16 cellular contexts compared by ENCODE assay signal in genomic region chr11:69115586-69116560, GRCh38. TPM values are rescaled to one million over a fixed set of nuclear protein-coding genes. Genes with fewer than 3 reads are reported as not detected.
DNase-seq lines count a peak whose midpoint lies in the region; ATAC-seq, FAIRE-seq and TF ChIP-seq lines count a peak whose summit lies in the region.
"Had no signal": no experiment of that assay in that cellular context is flagged by ENCODE, and none has a peak within 500 bp of the region (broad histone marks: within the 10 kb centered on the region; RNA-seq: fewer than 3 reads in every experiment).

No MANE protein-coding gene starts in this region.

- H2AFZ ChIP-seq in astrocyte (ENCODE audit: low read depth, low read length) = no peak overlapping the region

- TF ChIP-seq POLR2A in prostate gland (IDR thresholded peaks at IDR 0.05) = no peak
- TF ChIP-seq POLR2A in Peyer's patch (IDR thresholded peaks at IDR 0.05) = no peak

- H3K27ac Mint-ChIP-seq in astrocyte (ENCODE audit: unreplicated experiment) = no peak overlapping the region

- H3K36me3 ChIP-seq in astrocyte (ENCODE audit: insufficient read depth, low read length) (no peaks in the 10 kb centered on the region), prostate gland (no peaks in the 10 kb centered on the region), Peyer's patch (no peaks in the 10 kb centered on the region)

- peaks cover 12% of the 10 kb centered on the region for H3K9me3 Mint-ChIP-seq in astrocyte (ENCODE audit: unreplicated experiment)

- H4K20me1 ChIP-seq in astrocyte (ENCODE audit: insufficient read depth, low read length) = no peaks in the 10 kb centered on the region

- H3K4me3 ChIP-seq in astrocyte (ENCODE audit: insufficient read depth, low read depth, low read length) (no peak overlapping the region), prostate gland (no peak overlapping the region), Peyer's patch (no peak overlapping the region)
- H3K4me3 ChIP-seq: GM12878 had no signal

- in situ Hi-C loops in Caki2 (cut with HindIII; ENCODE audit: low pct_unique_long_range_greater_than_20kb, low sequenced_read_pairs) (loop anchor here (25.0 kb wide), 1 partner anchor 546 kb away; no protein-coding TSS in a partner anchor), G401 (cut with HindIII; ENCODE audit: low sequenced_read_pairs) (loop anchor here (25.0 kb wide), 1 partner anchor 546 kb away; no protein-coding TSS in a partner anchor)

- H3K4me3 Mint-ChIP-seq in astrocyte (ENCODE audit: unreplicated experiment) = no peak overlapping the region

- H3K27me3 ChIP-seq in astrocyte (ENCODE audit: insufficient read depth, low read length) = no peaks in the 10 kb centered on the region
- H3K27me3 ChIP-seq in prostate gland (replicated peaks; ENCODE audit: insufficient read depth) = no peaks in the 10 kb centered on the region
- no peaks in the 10 kb centered on the region for H3K27me3 ChIP-seq in Peyer's patch

- H3K27ac ChIP-seq in astrocyte (ENCODE audit: low read depth, low read length) (no peak overlapping the region), prostate gland (peak overlapping the region in 1 of 2 donors; percentile 38), Peyer's patch (no peak overlapping the region)

- H3K36me3 Mint-ChIP-seq in astrocyte (ENCODE audit: low read depth, unreplicated experiment) = no peaks in the 10 kb centered on the region

- intact Hi-C loops in prostate gland (cut with DNase I) = no loop called here

- FAIRE-seq in astrocyte (lab: Jason Lieb, UNC) = no peak
- FAIRE-seq: endometrium, GM12878 had no signal

- H3K9ac ChIP-seq in astrocyte (ENCODE audit: low read length) = no peak overlapping the region

- no peaks in the 10 kb centered on the region for H3K79me2 ChIP-seq in astrocyte (ENCODE audit: insufficient read depth, low read length)

- peaks cover 59% of the 10 kb centered on the region for H3K27me3 Mint-ChIP-seq in astrocyte (ENCODE audit: low read depth, unreplicated experiment)

- TF ChIP-seq CTCF in astrocyte (IDR thresholded peaks at IDR 0.05; ENCODE audit: insufficient read depth, low read depth, low read length) (no peak), prostate gland (IDR thresholded peaks at IDR 0.05) (no peak), Peyer's patch (IDR thresholded peaks at IDR 0.05) (no peak)

- peak; percentile 83 for DNase-seq in Caki2 (ENCODE audit: low read depth)
- DNase-seq in astrocyte (ENCODE audit: low read depth) = peak; percentile 22
- DNase-seq in kidney tubule cell (ENCODE audit: low spot score) = peak; percentile 72
- DNase-seq in prostate gland (ENCODE audit: low spot score) = peak; percentile 52
- no peak for DNase-seq in Peyer's patch
- no peak for DNase-seq in NCI-H187 (lab: John Stamatoyannopoulos, UW)
- DNase-seq in G401 (ENCODE audit: low spot score) = no peak
- DNase-seq: activated naive CD4-positive, alpha-beta T cell treated with Interleukin-2 at 50 U/mL for 16 hours; central memory CD4-positive, alpha-beta T cell; DMS79 treated with DMSO at 0.1 percent for 48 hours; Karpas-422; NCI-H1694 treated with DMSO at 0.1 percent for 48 hours had no signal

- no peaks in the 10 kb centered on the region for H3K4me1 ChIP-seq in astrocyte (ENCODE audit: insufficient read depth, low read length)
- no peaks in the 10 kb centered on the region for H3K4me1 ChIP-seq in prostate gland (replicated peaks)
- peaks cover 0 to 12% (median 0%) of the 10 kb centered on the region in 4 donors for H3K4me1 ChIP-seq in Peyer's patch

- 67% methylated on average over 41 of the region's 41 CpGs for WGBS in prostate gland

- ATAC-seq in GM21515 (IDR thresholded peaks at IDR 0.05; ENCODE audit: unreplicated experiment) = no peak
- ATAC-seq: GM12878 had no signal

- H3K9me3 ChIP-seq in astrocyte (ENCODE audit: insufficient read depth, low read depth, low read length) (peaks cover 12% of the 10 kb centered on the region), prostate gland (no peaks in the 10 kb centered on the region), Peyer's patch (no peaks in the 10 kb centered on the region)

- H3K4me1 Mint-ChIP-seq in astrocyte (ENCODE audit: low read depth, unreplicated experiment) = no peaks in the 10 kb centered on the region

- H3K4me2 ChIP-seq in astrocyte (ENCODE audit: low read length) = no peak overlapping the region

RNA-seq across cellular contexts. Expression of gene SMIM38, which starts 39.9 kb away (rescaled TPM):
- total RNA-seq in Caki2 (2014; rRNA removed; shearing (Covaris generic); ENCODE audit: low replicate concordance) = not detected in 2 replicates
- total RNA-seq in astrocyte (not detected in 2 replicates), prostate gland (1 to 10 TPM; 2.8 to 3.9 TPM), Peyer's patch (1 to 10 TPM in 1 of 4 donors, under 1 TPM in 1, not detected in 2; 0.95 to 2.8 TPM)
- total RNA-seq in G401 (2014; rRNA removed; shearing (Covaris generic)) = not detected in 2 replicates
- total RNA-seq: glomerular endothelial cell had no signal

Comparison
In these comparisons a context has a peak if more than half of its experiments do, and no peak if none do; other contexts are left out.
1. DNase-seq: peak in Caki2 (single experiment), astrocyte (single experiment), kidney tubule cell (single experiment) and prostate gland (single experiment); none in Peyer's patch (0 of 3), NCI-H187 (0 of 2) and G401 (single experiment).